In the genomic region with DNA sequence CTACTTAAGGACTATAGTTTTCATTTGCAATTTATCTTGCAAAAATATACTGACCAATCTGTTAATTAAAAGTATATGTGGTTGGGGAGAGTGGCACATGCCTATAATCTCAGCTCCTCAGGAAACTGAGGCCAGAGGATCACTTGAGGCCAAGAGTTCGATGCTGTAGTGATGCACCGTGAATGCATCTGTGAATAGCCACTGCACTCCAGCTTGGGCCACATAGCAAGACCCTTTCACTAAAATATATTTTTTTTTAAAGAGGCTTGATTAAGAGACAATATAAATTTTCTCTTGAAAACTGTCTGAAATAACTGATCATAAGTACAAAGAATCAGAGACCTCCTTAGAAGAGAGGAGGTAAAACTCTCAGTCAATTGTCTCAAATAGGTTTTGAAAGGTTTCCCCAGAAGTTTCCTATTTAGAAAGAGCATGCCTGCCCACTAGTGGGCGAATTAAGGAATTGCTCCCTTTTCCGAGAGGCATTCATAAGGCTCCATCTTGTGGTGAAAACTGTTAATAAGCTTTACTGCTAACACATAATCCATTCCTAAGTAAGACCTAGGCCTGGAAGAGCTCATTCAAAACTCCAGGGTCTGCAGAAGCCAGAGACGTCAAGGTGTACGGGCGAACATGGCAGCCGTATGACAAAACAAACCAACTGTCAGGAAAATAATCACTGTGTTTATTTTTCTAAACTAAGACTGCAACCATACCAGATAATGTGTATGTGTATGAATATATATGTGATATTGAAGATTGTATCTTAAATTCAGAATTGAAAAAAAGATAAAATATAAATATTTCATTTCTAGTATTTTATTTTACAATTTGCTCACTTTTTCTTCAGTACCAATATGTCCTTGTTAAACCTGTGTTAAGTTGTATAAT, we compare ENCODE assay signal across 8 cellular contexts.
DNase-seq lines count a peak whose midpoint lies in the region; ATAC-seq lines count a peak whose summit lies in the region.

No MANE protein-coding gene starts in this region.

- H3K4me1 Mint-ChIP-seq in effector memory CD8-positive, alpha-beta T cell (ENCODE audit: low read depth in 2 of 2) = no peaks in the 10 kb centered on the region
- H3K4me1 Mint-ChIP-seq in stimulated activated effector memory CD8-positive, alpha-beta T cell treated with anti-CD3 and anti-CD28 coated beads, Interleukin-12 subunit alpha, Interleukin-12 subunit beta, amount 100 ng/mL, for 72 hours = no peaks in the 10 kb centered on the region

- H3K27ac Mint-ChIP-seq in effector memory CD8-positive, alpha-beta T cell = no peak overlapping the region
- H3K27ac Mint-ChIP-seq in stimulated activated effector memory CD8-positive, alpha-beta T cell treated with anti-CD3 and anti-CD28 coated beads, Interleukin-12 subunit alpha, Interleukin-12 subunit beta, amount 100 ng/mL, for 72 hours = no peak overlapping the region

- DNase-seq in DMS 273 treated with DMSO at 0.1 percent for 48 hours (lab: John Stamatoyannopoulos, UW) (peak; percentile 67), HK-2 (ENCODE audit: unreplicated experiment) (peak; percentile 45), NCI-H748 treated with DMSO at 0.1 percent for 48 hours (lab: John Stamatoyannopoulos, UW) (peak; percentile 88), midbrain (lab: John Stamatoyannopoulos, UW) (peak; percentile 91)
- DNase-seq in activated CD4-positive, alpha-beta T cell treated with anti-CD3 and anti-CD28 coated beads, Interleukin-2, amount 50 U/mL, for 1 hour = peak; percentile 52
- peak; percentile 57 to 64 (median 63) for DNase-seq in effector memory CD8-positive, alpha-beta T cell
- peak; percentile 36 to 69 for DNase-seq in stimulated activated effector memory CD8-positive, alpha-beta T cell treated with anti-CD3 and anti-CD28 coated beads, Interleukin-12 subunit alpha, Interleukin-12 subunit beta, amount 100 ng/mL, for 72 hours (ENCODE audit: low spot score in 2 of 2)

- H3K9me3 Mint-ChIP-seq in effector memory CD8-positive, alpha-beta T cell = no peaks in the 10 kb centered on the region
- H3K9me3 Mint-ChIP-seq in stimulated activated effector memory CD8-positive, alpha-beta T cell treated with anti-CD3 and anti-CD28 coated beads, Interleukin-12 subunit alpha, Interleukin-12 subunit beta, amount 100 ng/mL, for 72 hours = no peaks in the 10 kb centered on the region

- peaks cover 10 to 28% of the 10 kb centered on the region in 2 donors for H3K27me3 Mint-ChIP-seq in effector memory CD8-positive, alpha-beta T cell

- no peak overlapping the region for H3K4me3 Mint-ChIP-seq in effector memory CD8-positive, alpha-beta T cell
- no peak overlapping the region for H3K4me3 Mint-ChIP-seq in stimulated activated effector memory CD8-positive, alpha-beta T cell treated with anti-CD3 and anti-CD28 coated beads, Interleukin-12 subunit alpha, Interleukin-12 subunit beta, amount 100 ng/mL, for 72 hours

- ATAC-seq in GM21367 (IDR thresholded peaks at IDR 0.05; ENCODE audit: unreplicated experiment) = peak; percentile 90
- peak; percentile 98 for ATAC-seq in effector memory CD8-positive, alpha-beta T cell (replicated peaks)
- peak; percentile 69 for ATAC-seq in stimulated activated effector memory CD8-positive, alpha-beta T cell treated with anti-CD3 and anti-CD28 coated beads, Interleukin-12 subunit alpha, Interleukin-12 subunit beta, amount 100 ng/mL, for 72 hours

- peaks cover 2% of the 10 kb centered on the region for H3K36me3 Mint-ChIP-seq in effector memory CD8-positive, alpha-beta T cell (ENCODE audit: insufficient read depth)
- H3K36me3 Mint-ChIP-seq in stimulated activated effector memory CD8-positive, alpha-beta T cell treated with anti-CD3 and anti-CD28 coated beads, Interleukin-12 subunit alpha, Interleukin-12 subunit beta, amount 100 ng/mL, for 72 hours = no peaks in the 10 kb centered on the region

Comparison
In these comparisons a context has a peak if more than half of its experiments do, and no peak if none do; other contexts are left out.
1. Peak in every context shown above with its lines: DNase-seq and ATAC-seq.